17 cellular contexts compared by ENCODE assay signal in the genomic region with DNA sequence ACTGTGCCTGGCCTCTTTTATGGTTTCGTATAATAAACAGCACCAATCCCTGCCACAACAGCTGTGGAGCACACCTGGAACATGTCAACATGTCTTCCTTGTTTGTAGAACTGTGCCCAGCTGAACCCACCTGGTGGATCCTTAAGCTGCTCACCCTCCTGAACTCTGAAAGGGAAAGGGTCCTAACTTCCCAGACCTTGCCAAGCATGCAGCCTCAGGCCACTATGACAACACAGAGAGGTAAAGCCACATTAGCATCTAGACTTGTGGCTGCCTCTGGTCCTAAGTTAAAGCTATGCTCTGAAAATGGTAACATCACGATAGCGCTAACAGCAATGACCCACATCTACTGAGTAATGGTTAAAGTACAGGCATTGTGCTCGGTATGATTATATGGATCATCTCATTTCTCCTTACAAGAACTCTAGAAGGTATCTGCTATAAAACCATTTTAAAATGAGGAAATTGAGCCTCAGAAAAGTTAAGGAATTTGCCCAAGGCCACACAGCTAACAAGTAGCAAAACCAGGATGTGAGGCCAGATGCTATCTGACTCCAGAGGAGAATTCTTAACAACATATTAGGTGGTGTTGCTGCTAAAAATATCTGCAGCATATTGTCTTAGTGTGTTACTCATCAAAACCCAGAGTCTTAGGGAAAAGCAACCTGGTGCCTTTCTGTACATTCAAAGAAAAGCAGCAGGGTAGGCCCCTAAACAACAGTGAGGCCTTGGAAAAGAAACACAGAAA. TPM values are rescaled to one million over a fixed set of nuclear protein-coding genes. Genes with fewer than 3 reads are reported as not detected.
DNase-seq lines count a peak whose midpoint lies in the region; ATAC-seq and TF ChIP-seq lines count a peak whose summit lies in the region.
"Had no signal": no experiment of that assay in that cellular context is flagged by ENCODE, and none has a peak within 500 bp of the region (broad histone marks: within the 10 kb centered on the region; RNA-seq: fewer than 3 reads in every experiment).

No MANE protein-coding gene starts in this region.

- no peak overlapping the region for H4K8ac ChIP-seq in mesendoderm (ENCODE audit: low read depth, low read length)

- H3K4me3 ChIP-seq in CD4-positive, CD25-positive, alpha-beta regulatory T cell (ENCODE audit: low read depth, low read length): no peak overlapping the region
- H3K4me3 ChIP-seq in cardiac fibroblast (replicated peaks in 1 of 2; ENCODE audit: low read depth in 2 of 2, low read length in 2 of 2) (no peak overlapping the region), mesendoderm (ENCODE audit: low read length) (no peak overlapping the region)
- H3K4me3 ChIP-seq: stomach had no signal

- no peak overlapping the region for H2BK5ac ChIP-seq in mesendoderm (ENCODE audit: low read length)

- H3K56ac ChIP-seq in mesendoderm (ENCODE audit: low read length): no peak overlapping the region

- no peak overlapping the region for H3K18ac ChIP-seq in mesendoderm (ENCODE audit: low read length)

- no peak overlapping the region for H2AK5ac ChIP-seq in mesendoderm (ENCODE audit: low read length)

- no peaks in the 10 kb centered on the region for H3K79me2 ChIP-seq in mesendoderm (ENCODE audit: control insufficient read depth, insufficient read depth, low read length)
- H3K79me2 ChIP-seq: parathyroid adenoma had no signal

- H3K36me3 Mint-ChIP-seq in CD4-positive, CD25-positive, alpha-beta regulatory T cell: no peaks in the 10 kb centered on the region

- no peak overlapping the region for H2BK120ac ChIP-seq in mesendoderm (ENCODE audit: low read depth, low read length)

- TF ChIP-seq CTCF in cardiac fibroblast (IDR thresholded peaks at IDR 0.05; ENCODE audit: low read depth, low read length): no peak

- H3K9ac ChIP-seq in mesendoderm (ENCODE audit: low read length): no peak overlapping the region
- H3K9ac ChIP-seq: parathyroid adenoma had no signal

- ATAC-seq in CD4-positive, CD25-positive, alpha-beta regulatory T cell (ENCODE audit: low read depth in 2 of 2): no peak

- no peak overlapping the region for H3K23ac ChIP-seq in mesendoderm (ENCODE audit: low read length)

- no CpG with 5 or more reads among the region's 4 CpGs for WGBS in mesendoderm (ENCODE audit: extremely low coverage, insufficient coverage, low lambda C conversion rate)

- peaks cover 24 to 47% (median 34%) of the 10 kb centered on the region in 4 donors for H3K4me1 Mint-ChIP-seq in CD4-positive, CD25-positive, alpha-beta regulatory T cell

- H3K9me3 Mint-ChIP-seq in CD4-positive, CD25-positive, alpha-beta regulatory T cell: peaks cover 0 to 4% (median 0%) of the 10 kb centered on the region in 7 donors

- no peaks in the 10 kb centered on the region for H3K27me3 ChIP-seq in CD4-positive, CD25-positive, alpha-beta regulatory T cell (ENCODE audit: control insufficient read depth, insufficient read depth, low read length)
- no peaks in the 10 kb centered on the region for H3K27me3 ChIP-seq in mesendoderm (ENCODE audit: insufficient read depth, low read length, poor library complexity)
- H3K27me3 ChIP-seq: stomach had no signal

- H2BK15ac ChIP-seq in mesendoderm (replicated peaks; ENCODE audit: low read depth): no peak overlapping the region

- H3K4ac ChIP-seq in mesendoderm (ENCODE audit: low read depth, low read length): no peak overlapping the region

- peaks cover 25% of the 10 kb centered on the region for H3K4me1 ChIP-seq in CD4-positive, CD25-positive, alpha-beta regulatory T cell (ENCODE audit: control insufficient read depth, insufficient read depth, low read length, poor library complexity, severe bottlenecking)
- no peaks in the 10 kb centered on the region for H3K4me1 ChIP-seq in mesendoderm (ENCODE audit: control insufficient read depth, low read depth, low read length)
- H3K4me1 ChIP-seq: parathyroid adenoma had no signal

- no peaks in the 10 kb centered on the region for H3K36me3 ChIP-seq in CD4-positive, CD25-positive, alpha-beta regulatory T cell (ENCODE audit: control insufficient read depth, insufficient read depth, low read length)
- H3K36me3 ChIP-seq in mesendoderm (ENCODE audit: control insufficient read depth, insufficient read depth, low read length): no peaks in the 10 kb centered on the region
- H3K36me3 ChIP-seq: stomach had no signal

- H3K4me2 ChIP-seq in mesendoderm (ENCODE audit: low read length): no peak overlapping the region

- no peak overlapping the region for H4K5ac ChIP-seq in mesendoderm (ENCODE audit: low read length)

- H3K27ac ChIP-seq in CD4-positive, CD25-positive, alpha-beta regulatory T cell (ENCODE audit: insufficient read depth, low read length, poor library complexity, severe bottlenecking): no peak overlapping the region
- no peak overlapping the region for H3K27ac ChIP-seq in mesendoderm (ENCODE audit: low read depth, low read length)
- H3K27ac ChIP-seq: parathyroid adenoma, stomach had no signal

- H3K27me3 Mint-ChIP-seq in CD4-positive, CD25-positive, alpha-beta regulatory T cell: no peaks in the 10 kb centered on the region

- no peaks in the 10 kb centered on the region for H3K79me1 ChIP-seq in mesendoderm (ENCODE audit: low read length)

- peak overlapping the region in 2 of 3 donors; percentile 43 to 96 for H3K27ac Mint-ChIP-seq in CD4-positive, CD25-positive, alpha-beta regulatory T cell

- H3K4me3 Mint-ChIP-seq in CD4-positive, CD25-positive, alpha-beta regulatory T cell: no peak overlapping the region

- no peak for DNase-seq in CD4-positive, CD25-positive, alpha-beta regulatory T cell
- DNase-seq in HT1080 (ENCODE audit: low read depth) (peak; percentile 25), cardiac fibroblast (ENCODE audit: low read depth in 2 of 2) (peak; percentile 63 to 78), mesendoderm (peak; percentile 74), DMS153 treated with DMSO at 0.1 percent for 48 hours (lab: John Stamatoyannopoulos, UW; ENCODE audit: unreplicated experiment) (no peak), SW480 (ENCODE audit: low spot score) (no peak)
- no peak for DNase-seq in central memory CD4-positive, alpha-beta T cell
- DNase-seq in stimulated activated CD4-positive, alpha-beta T cell treated with anti-CD3 and anti-CD28 coated beads, Interleukin-4, amount 100 ng/mL, for 4 hours: no peak
- DNase-seq: activated CD4-positive, alpha-beta T cell treated with anti-CD3 and anti-CD28 coated beads for 4 hours; activated effector memory CD4-positive, alpha-beta T cell treated with Interleukin-2 at 50 U/mL for 16 hours; Calu3; cortex of kidney; glutamatergic neuron; NCI-H1105 treated with DMSO at 0.1 percent for 48 hours; stimulated activated CD4-positive, alpha-beta T cell treated with anti-CD3 and anti-CD28 coated beads, Interleukin-4, amount 100 ng/mL, for 24 hours; stomach had no signal

- H3K9me3 ChIP-seq in CD4-positive, CD25-positive, alpha-beta regulatory T cell (ENCODE audit: control insufficient read depth in 2 of 2, low read length in 2 of 2): no peaks in the 10 kb centered on the region
- H3K9me3 ChIP-seq: stomach had no signal

RNA-seq across cellular contexts. Expression of a gene that starts 23.1 kb away (rescaled TPM):
- total RNA-seq in CD4-positive, CD25-positive, alpha-beta regulatory T cell: 297 TPM
- polyA plus RNA-seq in CD4-positive, CD25-positive, alpha-beta regulatory T cell: 10 to 100 TPM; 22.7 to 29.2 (median 26.4) TPM
- 36.8 and 39.0 TPM in 2 replicates for total RNA-seq in HT1080 (2014; rRNA removed; shearing (Covaris generic))
- 7.0 and 13.8 TPM in 2 replicates for polyA plus RNA-seq in HT1080 (2015; cell fraction: cytosol; rRNA removed)
- polyA plus RNA-seq in HT1080 (2015; cell fraction: nucleus; rRNA removed): 59.3 and 61.5 TPM in 2 replicates
- 8.7 TPM for polyA plus RNA-seq in mesendoderm (2013, experiment 1 of 2)
- 9.7 TPM for polyA plus RNA-seq in mesendoderm (2013, experiment 2 of 2)

Comparison
In these comparisons a context has a peak if more than half of its experiments do, and no peak if none do; other contexts are left out.
1. DNase-seq: peak in HT1080 (single experiment), cardiac fibroblast (2 of 2) and mesendoderm (single experiment); none in CD4-positive, CD25-positive, alpha-beta regulatory T cell (0 of 3), central memory CD4-positive, alpha-beta T cell (single experiment), stimulated activated CD4-positive, alpha-beta T cell treated with anti-CD3 and anti-CD28 coated beads, Interleukin-4, amount 100 ng/mL, for 4 hours (0 of 2), DMS153 treated with DMSO at 0.1 percent for 48 hours (single experiment) and SW480 (single experiment).